Comparison of ENCODE assay signal across 1 cellular context in genomic region chr12:47051291-47051690, GRCh38.
TF ChIP-seq lines count a peak whose summit lies in the region.

No MANE protein-coding gene starts in this region.

TF ChIP-seq in HepG2, 621 proteins besides CTCF, POLR2A, EP300 and RAD21:
- TF ChIP-seq ZNF841 (CRISPR knock-in tag; IDR thresholded peaks at IDR 0.05; ENCODE audit: borderline replicate concordance), result peak; percentile 94; the same call in 1 of the 2 replicates
